ENCODE assay signal across 8 cellular contexts in genomic region chr16:32116080-32116479, GRCh38.
A peak's percentile ranks its signal among the peaks of the same experiment; 100 is the strongest.
DNase-seq lines count a peak whose midpoint lies in the region; ATAC-seq and TF ChIP-seq lines count a peak whose summit lies in the region.

No MANE protein-coding gene starts in this region.

- H3K4me3 ChIP-seq in H7 (ENCODE audit: insufficient read depth, low read depth, low read length): no peak overlapping the region
- H3K4me3 ChIP-seq in ascending aorta: peak overlapping the region; percentile 33 to 57
- peak overlapping the region; percentile 44 for H3K4me3 ChIP-seq in lower lobe of right lung

- ATAC-seq in lower lobe of right lung: no peak
- no peak for ATAC-seq in GM18502 (IDR thresholded peaks at IDR 0.05; ENCODE audit: poor library complexity, unreplicated experiment)
- ATAC-seq in esophagus mucosa: no peak

- H3K27ac ChIP-seq in ascending aorta (no peak overlapping the region), lower lobe of right lung (no peak overlapping the region)

- DNase-seq in AG08396 (ENCODE audit: low spot score) (peak; percentile 3), H7 (peak; percentile 1), ascending aorta (ENCODE audit: low spot score in 2 of 2) (no peak), lower lobe of right lung (peak; percentile 23), NCI-H1092 (lab: John Stamatoyannopoulos, UW) (no peak), DMS79 treated with DMSO at 0.1 percent for 48 hours (lab: John Stamatoyannopoulos, UW) (no peak)

- no peaks in the 10 kb centered on the region for H3K4me1 ChIP-seq in ascending aorta
- no peaks in the 10 kb centered on the region for H3K4me1 ChIP-seq in lower lobe of right lung

- TF ChIP-seq CTCF in ascending aorta (IDR thresholded peaks at IDR 0.05): no peak
- TF ChIP-seq CTCF in lower lobe of right lung (IDR thresholded peaks at IDR 0.05): no peak

- H3K27me3 ChIP-seq in H7 (ENCODE audit: control insufficient read depth, insufficient read depth, low read length) (no peaks in the 10 kb centered on the region), ascending aorta (no peaks in the 10 kb centered on the region), lower lobe of right lung (ENCODE audit: low read depth) (peaks cover 13% of the 10 kb centered on the region)

- intact Hi-C loops in ascending aorta (cut with DNase I) (no loop called here), lower lobe of right lung (cut with DNase I) (no loop called here)

- H3K36me3 ChIP-seq in H7 (replicated peaks; ENCODE audit: control insufficient read depth, insufficient read depth, low read length) (no peaks in the 10 kb centered on the region), ascending aorta (no peaks in the 10 kb centered on the region), lower lobe of right lung (no peaks in the 10 kb centered on the region)

- H3K9me3 ChIP-seq in ascending aorta (no peaks in the 10 kb centered on the region), lower lobe of right lung (no peaks in the 10 kb centered on the region)

Comparison
In these comparisons a context has a peak if more than half of its experiments do, and no peak if none do; other contexts are left out.
1. DNase-seq: peak in AG08396 (single experiment), H7 (single experiment) and lower lobe of right lung (single experiment); none in ascending aorta (0 of 2), NCI-H1092 (single experiment) and DMS79 treated with DMSO at 0.1 percent for 48 hours (single experiment).